In the genomic region with DNA sequence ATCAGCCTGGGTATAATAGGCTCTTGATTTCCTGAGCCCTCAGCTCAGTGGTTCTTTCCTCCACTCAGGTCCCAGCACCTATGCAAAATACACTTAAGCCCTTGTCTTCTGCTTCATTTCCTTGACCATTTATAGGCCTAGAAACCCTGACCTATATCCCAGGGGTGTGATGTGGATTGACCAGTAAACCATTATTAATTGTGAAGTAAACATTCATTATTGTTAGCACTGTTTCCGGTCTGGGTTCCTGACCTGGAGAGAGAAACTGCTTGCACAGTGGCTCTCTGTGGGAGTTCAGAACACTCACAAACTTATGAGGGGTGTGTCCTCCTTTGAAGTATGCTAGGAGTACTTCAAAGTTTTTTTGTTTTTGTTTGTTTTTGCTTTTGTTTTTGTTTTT, we compare ENCODE assay signal across 22 cellular contexts. TPM values are rescaled to one million over a fixed set of nuclear protein-coding genes. Genes with fewer than 3 reads are reported as not detected.
A peak's percentile ranks its signal among the peaks of the same experiment; 100 is the strongest.
DNase-seq lines count a peak whose midpoint lies in the region; ATAC-seq and TF ChIP-seq lines count a peak whose summit lies in the region.
"Had no signal": no experiment of that assay in that cellular context is flagged by ENCODE, and none has a peak within 500 bp of the region (broad histone marks: within the 10 kb centered on the region; RNA-seq: fewer than 3 reads in every experiment).

No MANE protein-coding gene starts in this region.

- peaks cover 5% of the 10 kb centered on the region for H3K27me3 Mint-ChIP-seq in glutamatergic neuron (ENCODE audit: unreplicated experiment)

- no peak for TF ChIP-seq CTCF in glutamatergic neuron (IDR thresholded peaks at IDR 0.05; ENCODE audit: partially characterized antibody, unreplicated experiment)
- TF ChIP-seq CTCF in foreskin keratinocyte (conservative IDR thresholded peaks at IDR 0.05): no peak

- DNase-seq in NCI-H146 (lab: John Stamatoyannopoulos, UW): peak; percentile 39
- DNase-seq in NCI-H146 treated with DMSO at 0.1 percent for 48 hours (lab: John Stamatoyannopoulos, UW; ENCODE audit: unreplicated experiment): no peak
- DNase-seq in COLO829 (ENCODE audit: low spot score): peak; percentile 52
- DNase-seq in NCI-H69 (lab: John Stamatoyannopoulos, UW): peak; percentile 45
- DNase-seq in glutamatergic neuron: peak; percentile 29
- no peak for DNase-seq in head of caudate nucleus
- no peak for DNase-seq in foreskin keratinocyte
- DNase-seq: 8988T; Calu3; CD4-positive, alpha-beta memory T cell; DMS79 treated with DMSO at 0.1 percent for 48 hours; GF-D8; GOT3; H7; HFFc6 had no signal

- no peak overlapping the region for H3K27ac ChIP-seq in foreskin keratinocyte
- H3K27ac ChIP-seq: BLaER1, HL-60 had no signal

- peaks cover 27% of the 10 kb centered on the region for H3K27me3 ChIP-seq in foreskin keratinocyte
- H3K27me3 ChIP-seq: BLaER1 had no signal

- no peak overlapping the region for H3K4me3 Mint-ChIP-seq in glutamatergic neuron (ENCODE audit: unreplicated experiment)
- H3K4me3 Mint-ChIP-seq: CD14-positive monocyte; CD4-positive, alpha-beta memory T cell; HFFc6 had no signal

- intact Hi-C loops in head of caudate nucleus (cut with DNase I): no loop called here

- no peak overlapping the region for H3K27ac Mint-ChIP-seq in glutamatergic neuron (ENCODE audit: unreplicated experiment)
- H3K27ac Mint-ChIP-seq: CD14-positive monocyte; CD4-positive, alpha-beta memory T cell; HFFc6 had no signal

- ATAC-seq in foreskin keratinocyte: no peak
- ATAC-seq: HCT116 had no signal

- H3K36me3 Mint-ChIP-seq in glutamatergic neuron (ENCODE audit: unreplicated experiment): no peaks in the 10 kb centered on the region
- H3K36me3 Mint-ChIP-seq: CD14-positive monocyte; CD4-positive, alpha-beta memory T cell had no signal

- peaks cover 2% of the 10 kb centered on the region for H3K9me3 Mint-ChIP-seq in glutamatergic neuron (ENCODE audit: unreplicated experiment)
- H3K9me3 Mint-ChIP-seq: CD14-positive monocyte, HFFc6 had no signal

- H3K4me1 Mint-ChIP-seq in glutamatergic neuron (ENCODE audit: low read depth, unreplicated experiment): peaks cover 2% of the 10 kb centered on the region
- H3K4me1 Mint-ChIP-seq: CD14-positive monocyte; CD4-positive, alpha-beta memory T cell had no signal

- H3K4me1 ChIP-seq in foreskin keratinocyte: no peaks in the 10 kb centered on the region

RNA-seq across cellular contexts. Expression of a gene that starts 19.6 kb away (rescaled TPM):
- total RNA-seq in glutamatergic neuron (ENCODE audit: unreplicated experiment): 52.4 TPM
- 167 and 196 TPM in 2 replicates for total RNA-seq in foreskin keratinocyte
- polyA plus RNA-seq in foreskin keratinocyte: 242 and 275 TPM in 2 replicates

RNA-seq across cellular contexts. Expression of a gene that starts 35.8 kb away (rescaled TPM):
- 68.7 TPM for total RNA-seq in glutamatergic neuron (ENCODE audit: unreplicated experiment)
- 3.8 and 3.9 TPM in 2 replicates for total RNA-seq in foreskin keratinocyte
- 1.5 and 1.6 TPM in 2 replicates for polyA plus RNA-seq in foreskin keratinocyte

RNA-seq across cellular contexts. Expression of a gene that starts 38.8 kb away (rescaled TPM):
- total RNA-seq in glutamatergic neuron (ENCODE audit: unreplicated experiment) (38.1 TPM), foreskin keratinocyte (0.03 and 0.04 TPM in 2 replicates)
- polyA plus RNA-seq in foreskin keratinocyte: 0.01 and 0.02 TPM in 2 replicates
- total RNA-seq: A673; Calu3; CD4-positive, alpha-beta memory T cell; HFFc6; HT1080 had no signal
- polyA plus RNA-seq: AG04450; CD14-positive monocyte; CD4-positive, alpha-beta memory T cell had no signal

Comparison
In these comparisons a context has a peak if more than half of its experiments do, and no peak if none do; other contexts are left out.
1. DNase-seq: peak in NCI-H146 (single experiment), COLO829 (single experiment), NCI-H69 (single experiment) and glutamatergic neuron (single experiment); none in NCI-H146 treated with DMSO at 0.1 percent for 48 hours (single experiment), head of caudate nucleus (0 of 42) and foreskin keratinocyte (0 of 2).
2. RNA of a gene that starts 35.8 kb away (total RNA-seq): 68.7 TPM in glutamatergic neuron (single experiment); 3.8 to 3.9 TPM in foreskin keratinocyte; every median in the first group is over 10 times any median in the second.
3. RNA of a gene that starts 38.8 kb away (total RNA-seq): 38.1 TPM in glutamatergic neuron (single experiment); 0.03 to 0.04 TPM in foreskin keratinocyte; every median in the first group is over 10 times any median in the second.